Comparison of ENCODE assay signal across 8 cellular contexts in genomic region chr3:50324351-50325144, GRCh38. TPM values are rescaled to one million over a fixed set of nuclear protein-coding genes. Genes with fewer than 3 reads are reported as not detected.
DNase-seq lines count a peak whose midpoint lies in the region; ATAC-seq and TF ChIP-seq lines count a peak whose summit lies in the region.

No MANE protein-coding gene starts in this region.

- peaks cover 8% of the 10 kb centered on the region; the same call in 1 of the 2 replicates for H3K79me2 ChIP-seq in KMS-11 (ENCODE audit: insufficient read depth, low read depth)

- no peak overlapping the region for H3K4me3 ChIP-seq in KMS-11 (IDR thresholded peaks at IDR 0.05; ENCODE audit: insufficient read depth, low read depth, low read length)

- H2AFZ ChIP-seq in KMS-11 (ENCODE audit: low read depth) = no peak overlapping the region

- no peaks in the 10 kb centered on the region for H4K20me1 ChIP-seq in KMS-11 (ENCODE audit: insufficient read depth)

- no peaks in the 10 kb centered on the region for H3K36me3 ChIP-seq in KMS-11 (ENCODE audit: insufficient read depth)

- H3K4me1 ChIP-seq in KMS-11 (ENCODE audit: low read depth, poor library complexity, severe bottlenecking) = peaks cover 4% of the 10 kb centered on the region

- no peak overlapping the region for H3K9ac ChIP-seq in KMS-11

- no peak overlapping the region for H3K27ac ChIP-seq in KMS-11
- peak overlapping the region; percentile 79 for H3K27ac ChIP-seq in angular gyrus (ENCODE audit: low read depth, low read length)

- DNase-seq in DMS114 treated with DMSO at 0.1 percent for 48 hours (lab: John Stamatoyannopoulos, UW; ENCODE audit: unreplicated experiment) = peak; percentile 30
- DNase-seq in T-helper 1 cell = peak in 3 of 5 donors; percentile 40 to 50 (median 42)
- DNase-seq in left ventricle myocardium superior = peak; percentile 88
- DNase-seq in sciatic nerve (ENCODE audit: low spot score) = peak; percentile 85

- no peaks in the 10 kb centered on the region for H3K27me3 ChIP-seq in KMS-11 (ENCODE audit: insufficient read depth, low read depth)

- H3K4me2 ChIP-seq in KMS-11 = no peak overlapping the region

- ATAC-seq in left ventricle myocardium superior (peak; percentile 10), sciatic nerve (no peak), GM21423 (IDR thresholded peaks at IDR 0.05; ENCODE audit: unreplicated experiment) (no peak), GM21390 (IDR thresholded peaks at IDR 0.05; ENCODE audit: unreplicated experiment) (no peak)

- peak; percentile 71 for TF ChIP-seq CTCF in KMS-11 (conservative IDR thresholded peaks at IDR 0.05; ENCODE audit: low read depth, low read length)

- intact Hi-C loops in left ventricle myocardium superior (cut with micrococcal nuclease) (no loop called here), sciatic nerve (cut with DNase I) (no loop called here)

RNA-seq across cellular contexts. Expression of gene HYAL2, which starts 2.0 kb away (rescaled TPM):
- total RNA-seq in left ventricle myocardium superior = 36.0 TPM
- total RNA-seq in sciatic nerve = 48.8 TPM

RNA-seq across cellular contexts. Expression of gene TUSC2, which starts 3.5 kb away (rescaled TPM):
- total RNA-seq in left ventricle myocardium superior (30.7 TPM), sciatic nerve (17.7 TPM)

RNA-seq across cellular contexts. Expression of gene RASSF1, which starts 16.1 kb away (rescaled TPM):
- 10.5 TPM for total RNA-seq in left ventricle myocardium superior
- 51.0 TPM for total RNA-seq in sciatic nerve

RNA-seq across cellular contexts. Expression of gene ZMYND10, which starts 21.0 kb away (rescaled TPM):
- total RNA-seq in left ventricle myocardium superior (0.07 TPM), sciatic nerve (1.9 TPM)

RNA-seq across cellular contexts. Expression of gene HYAL1, which starts 21.2 kb away (rescaled TPM):
- total RNA-seq in left ventricle myocardium superior = 70.0 TPM
- 19.4 TPM for total RNA-seq in sciatic nerve

Comparison
In these comparisons a context has a peak if more than half of its experiments do, and no peak if none do; other contexts are left out.
1. DNase-seq: peak in every context shown above with its lines; median percentile 88 in left ventricle myocardium superior; 85 in sciatic nerve; 42 in T-helper 1 cell; 30 in DMS114 treated with DMSO at 0.1 percent for 48 hours.